In genomic region chr12:112967858-112968257, GRCh38 we compare ENCODE assay signal across 20 cellular contexts. TPM values are rescaled to one million over a fixed set of nuclear protein-coding genes. Genes with fewer than 3 reads are reported as not detected.
A peak's percentile ranks its signal among the peaks of the same experiment; 100 is the strongest.
DNase-seq lines count a peak whose midpoint lies in the region; ATAC-seq lines count a peak whose summit lies in the region.
"Had no signal": no experiment of that assay in that cellular context is flagged by ENCODE, and none has a peak within 500 bp of the region (broad histone marks: within the 10 kb centered on the region; RNA-seq: fewer than 3 reads in every experiment).

No MANE protein-coding gene starts in this region.

- H3K27ac Mint-ChIP-seq in activated naive CD4-positive, alpha-beta T cell treated with anti-CD3 and anti-CD28 coated beads for 36 hours, result peak overlapping the region; percentile 53
- peak overlapping the region; percentile 65 for H3K27ac Mint-ChIP-seq in stimulated activated naive CD8-positive, alpha-beta T cell treated with anti-CD3 and anti-CD28 coated beads, Interleukin-15, Interleukin-2, amounts not matched to agents 100 ng/mL and 50 ng/mL, for 24 hours
- H3K27ac Mint-ChIP-seq in stimulated activated naive CD8-positive, alpha-beta T cell treated with anti-CD3 and anti-CD28 coated beads, Interleukin-15, amount 100 ng/mL, for 72 hours, result no peak overlapping the region
- no peak overlapping the region for H3K27ac Mint-ChIP-seq in activated T-helper 2 cell treated with anti-CD3 and anti-CD28 coated beads, Interferon-gamma antibody, Interleukin-2, Interleukin-4, amounts not matched to agents 10 μg/mL and 5 μg/mL and 100 μg/mL, durations not matched to agents 14 hours and 24 hours and 36 hours
- H3K27ac Mint-ChIP-seq: B cell; CD8-positive, alpha-beta T cell; GM23338; H9; HFFc6 had no signal

- CTCF ChIA-PET in activated naive CD4-positive, alpha-beta T cell treated with anti-CD3 and anti-CD28 coated beads for 36 hours (lab: Charles Lee), result interaction anchor here (1.0 kb wide), 1 partner anchor 25 kb away, joined by 3 read pairs; no protein-coding TSS in a partner anchor

- no peak for DNase-seq in activated naive CD4-positive, alpha-beta T cell treated with anti-CD3 and anti-CD28 coated beads for 36 hours
- no peak for DNase-seq in activated naive CD4-positive, alpha-beta T cell (lab: John Stamatoyannopoulos, UW)
- DNase-seq in stimulated activated naive CD8-positive, alpha-beta T cell treated with anti-CD3 and anti-CD28 coated beads, Interleukin-15, amount 100 ng/mL, for 72 hours, result no peak
- DNase-seq in ecto neural progenitor cell (ENCODE audit: low spot score), result peak; percentile 26
- DNase-seq in mesenteric fat pad (ENCODE audit: low spot score), result peak; percentile 73
- no peak for DNase-seq in activated T-helper 2 cell treated with anti-CD3 and anti-CD28 coated beads, Interferon-gamma antibody, Interleukin-2, Interleukin-4, amounts not matched to agents 10 μg/mL and 5 μg/mL and 100 μg/mL, durations not matched to agents 14 hours and 24 hours and 36 hours (ENCODE audit: low spot score)
- DNase-seq: 8988T; Caco-2; CD4-positive, CD25-positive, alpha-beta regulatory T cell; CD8-positive, alpha-beta T cell; DMS153; DND-41; H9; HFFc6 had no signal

- no peak overlapping the region for H3K4me3 Mint-ChIP-seq in activated naive CD4-positive, alpha-beta T cell treated with anti-CD3 and anti-CD28 coated beads for 36 hours
- no peak overlapping the region for H3K4me3 Mint-ChIP-seq in stimulated activated naive CD8-positive, alpha-beta T cell treated with anti-CD3 and anti-CD28 coated beads, Interleukin-15, Interleukin-2, amounts not matched to agents 100 ng/mL and 50 ng/mL, for 24 hours
- no peak overlapping the region for H3K4me3 Mint-ChIP-seq in stimulated activated naive CD8-positive, alpha-beta T cell treated with anti-CD3 and anti-CD28 coated beads, Interleukin-15, amount 100 ng/mL, for 72 hours
- H3K4me3 Mint-ChIP-seq in activated T-helper 2 cell treated with anti-CD3 and anti-CD28 coated beads, Interferon-gamma antibody, Interleukin-2, Interleukin-4, amounts not matched to agents 10 μg/mL and 5 μg/mL and 100 μg/mL, durations not matched to agents 14 hours and 24 hours and 36 hours (ENCODE audit: low read depth), result no peak overlapping the region
- H3K4me3 Mint-ChIP-seq: B cell; CD4-positive, CD25-positive, alpha-beta regulatory T cell; CD8-positive, alpha-beta T cell; GM23338; H9; HFFc6 had no signal

- no peaks in the 10 kb centered on the region for H3K4me1 Mint-ChIP-seq in activated naive CD4-positive, alpha-beta T cell treated with anti-CD3 and anti-CD28 coated beads for 36 hours (ENCODE audit: low read depth)
- no peaks in the 10 kb centered on the region for H3K4me1 Mint-ChIP-seq in stimulated activated naive CD8-positive, alpha-beta T cell treated with anti-CD3 and anti-CD28 coated beads, Interleukin-15, Interleukin-2, amounts not matched to agents 100 ng/mL and 50 ng/mL, for 24 hours (ENCODE audit: low read depth)
- H3K4me1 Mint-ChIP-seq in stimulated activated naive CD8-positive, alpha-beta T cell treated with anti-CD3 and anti-CD28 coated beads, Interleukin-15, amount 100 ng/mL, for 72 hours, result no peaks in the 10 kb centered on the region
- H3K4me1 Mint-ChIP-seq in activated T-helper 2 cell treated with anti-CD3 and anti-CD28 coated beads, Interferon-gamma antibody, Interleukin-2, Interleukin-4, amounts not matched to agents 10 μg/mL and 5 μg/mL and 100 μg/mL, durations not matched to agents 14 hours and 24 hours and 36 hours (ENCODE audit: low read depth), result no peaks in the 10 kb centered on the region
- H3K4me1 Mint-ChIP-seq: B cell, GM23338 had no signal

- no peak for ATAC-seq in stimulated activated naive CD8-positive, alpha-beta T cell treated with anti-CD3 and anti-CD28 coated beads, Interleukin-15, amount 100 ng/mL, for 72 hours
- ATAC-seq in HG03354 (IDR thresholded peaks at IDR 0.05; ENCODE audit: poor library complexity, severe bottlenecking, unreplicated experiment), result no peak
- ATAC-seq: A549; CD8-positive, alpha-beta T cell; GM12878; GM23338 had no signal

- H3K27me3 Mint-ChIP-seq in activated naive CD4-positive, alpha-beta T cell treated with anti-CD3 and anti-CD28 coated beads for 36 hours (ENCODE audit: low read depth), result no peaks in the 10 kb centered on the region
- H3K27me3 Mint-ChIP-seq in stimulated activated naive CD8-positive, alpha-beta T cell treated with anti-CD3 and anti-CD28 coated beads, Interleukin-15, Interleukin-2, amounts not matched to agents 100 ng/mL and 50 ng/mL, for 24 hours, result no peaks in the 10 kb centered on the region
- H3K27me3 Mint-ChIP-seq in stimulated activated naive CD8-positive, alpha-beta T cell treated with anti-CD3 and anti-CD28 coated beads, Interleukin-15, amount 100 ng/mL, for 72 hours, result no peaks in the 10 kb centered on the region
- H3K27me3 Mint-ChIP-seq in activated T-helper 2 cell treated with anti-CD3 and anti-CD28 coated beads, Interferon-gamma antibody, Interleukin-2, Interleukin-4, amounts not matched to agents 10 μg/mL and 5 μg/mL and 100 μg/mL, durations not matched to agents 14 hours and 24 hours and 36 hours (ENCODE audit: low read depth), result no peaks in the 10 kb centered on the region
- H3K27me3 Mint-ChIP-seq: B cell; CD4-positive, CD25-positive, alpha-beta regulatory T cell had no signal

- no peaks in the 10 kb centered on the region for H3K9me3 Mint-ChIP-seq in activated naive CD4-positive, alpha-beta T cell treated with anti-CD3 and anti-CD28 coated beads for 36 hours
- no peaks in the 10 kb centered on the region for H3K9me3 Mint-ChIP-seq in stimulated activated naive CD8-positive, alpha-beta T cell treated with anti-CD3 and anti-CD28 coated beads, Interleukin-15, Interleukin-2, amounts not matched to agents 100 ng/mL and 50 ng/mL, for 24 hours
- no peaks in the 10 kb centered on the region for H3K9me3 Mint-ChIP-seq in stimulated activated naive CD8-positive, alpha-beta T cell treated with anti-CD3 and anti-CD28 coated beads, Interleukin-15, amount 100 ng/mL, for 72 hours
- H3K9me3 Mint-ChIP-seq in activated T-helper 2 cell treated with anti-CD3 and anti-CD28 coated beads, Interferon-gamma antibody, Interleukin-2, Interleukin-4, amounts not matched to agents 10 μg/mL and 5 μg/mL and 100 μg/mL, durations not matched to agents 14 hours and 24 hours and 36 hours, result no peaks in the 10 kb centered on the region
- H3K9me3 Mint-ChIP-seq: CD8-positive, alpha-beta T cell; GM23338; H9; HFFc6 had no signal

- H3K36me3 Mint-ChIP-seq in activated naive CD4-positive, alpha-beta T cell treated with anti-CD3 and anti-CD28 coated beads for 36 hours (ENCODE audit: low read depth), result peaks cover 11% of the 10 kb centered on the region
- H3K36me3 Mint-ChIP-seq in stimulated activated naive CD8-positive, alpha-beta T cell treated with anti-CD3 and anti-CD28 coated beads, Interleukin-15, Interleukin-2, amounts not matched to agents 100 ng/mL and 50 ng/mL, for 24 hours (ENCODE audit: low read depth), result peaks cover 51% of the 10 kb centered on the region
- peaks cover 73% of the 10 kb centered on the region for H3K36me3 Mint-ChIP-seq in activated T-helper 2 cell treated with anti-CD3 and anti-CD28 coated beads, Interferon-gamma antibody, Interleukin-2, Interleukin-4, amounts not matched to agents 10 μg/mL and 5 μg/mL and 100 μg/mL, durations not matched to agents 14 hours and 24 hours and 36 hours (ENCODE audit: low read depth)

- intact Hi-C loops in activated naive CD4-positive, alpha-beta T cell treated with anti-CD3 and anti-CD28 coated beads for 36 hours (cut with micrococcal nuclease), result no loop called here
- intact Hi-C loops in activated T-helper 2 cell treated with anti-CD3 and anti-CD28 coated beads, Interferon-gamma antibody, Interleukin-2, Interleukin-4, amounts not matched to agents 10 μg/mL and 5 μg/mL and 100 μg/mL, durations not matched to agents 14 hours and 24 hours and 36 hours (cut with micrococcal nuclease), result no loop called here

RNA-seq across cellular contexts. Expression of gene OAS2, which starts 10.5 kb away (rescaled TPM):
- total RNA-seq in activated naive CD4-positive, alpha-beta T cell treated with anti-CD3 and anti-CD28 coated beads for 36 hours, result 100 to 1,000 TPM; 191 to 196 TPM
- total RNA-seq in mesenteric fat pad, result 36.6 TPM
- 86.4 and 88.3 TPM in 2 replicates for total RNA-seq in activated T-helper 2 cell treated with anti-CD3 and anti-CD28 coated beads, Interferon-gamma antibody, Interleukin-2, Interleukin-4, amounts not matched to agents 10 μg/mL and 5 μg/mL and 100 μg/mL, durations not matched to agents 14 hours and 24 hours and 36 hours
- total RNA-seq: GM23338, H9 had no signal

RNA-seq across cellular contexts. Expression of gene OAS3, which starts 29.6 kb away (rescaled TPM):
- total RNA-seq in activated naive CD4-positive, alpha-beta T cell treated with anti-CD3 and anti-CD28 coated beads for 36 hours, result 10 to 100 TPM; 26.1 to 28.0 TPM
- total RNA-seq in mesenteric fat pad, result 34.7 TPM
- total RNA-seq in activated T-helper 2 cell treated with anti-CD3 and anti-CD28 coated beads, Interferon-gamma antibody, Interleukin-2, Interleukin-4, amounts not matched to agents 10 μg/mL and 5 μg/mL and 100 μg/mL, durations not matched to agents 14 hours and 24 hours and 36 hours, result 27.2 and 29.6 TPM in 2 replicates

Comparison
In these comparisons a context has a peak if more than half of its experiments do, and no peak if none do; other contexts are left out.
1. H3K27ac Mint-ChIP-seq: peak in activated naive CD4-positive, alpha-beta T cell treated with anti-CD3 and anti-CD28 coated beads for 36 hours (single experiment) and stimulated activated naive CD8-positive, alpha-beta T cell treated with anti-CD3 and anti-CD28 coated beads, Interleukin-15, Interleukin-2, amounts not matched to agents 100 ng/mL and 50 ng/mL, for 24 hours (single experiment); none in stimulated activated naive CD8-positive, alpha-beta T cell treated with anti-CD3 and anti-CD28 coated beads, Interleukin-15, amount 100 ng/mL, for 72 hours (0 of 2) and activated T-helper 2 cell treated with anti-CD3 and anti-CD28 coated beads, Interferon-gamma antibody, Interleukin-2, Interleukin-4, amounts not matched to agents 10 μg/mL and 5 μg/mL and 100 μg/mL, durations not matched to agents 14 hours and 24 hours and 36 hours (single experiment).
2. DNase-seq: peak in ecto neural progenitor cell (single experiment) and mesenteric fat pad (single experiment); none in activated naive CD4-positive, alpha-beta T cell treated with anti-CD3 and anti-CD28 coated beads for 36 hours (single experiment), activated naive CD4-positive, alpha-beta T cell (0 of 4), stimulated activated naive CD8-positive, alpha-beta T cell treated with anti-CD3 and anti-CD28 coated beads, Interleukin-15, amount 100 ng/mL, for 72 hours (0 of 2) and activated T-helper 2 cell treated with anti-CD3 and anti-CD28 coated beads, Interferon-gamma antibody, Interleukin-2, Interleukin-4, amounts not matched to agents 10 μg/mL and 5 μg/mL and 100 μg/mL, durations not matched to agents 14 hours and 24 hours and 36 hours (single experiment).